In the genomic region with DNA sequence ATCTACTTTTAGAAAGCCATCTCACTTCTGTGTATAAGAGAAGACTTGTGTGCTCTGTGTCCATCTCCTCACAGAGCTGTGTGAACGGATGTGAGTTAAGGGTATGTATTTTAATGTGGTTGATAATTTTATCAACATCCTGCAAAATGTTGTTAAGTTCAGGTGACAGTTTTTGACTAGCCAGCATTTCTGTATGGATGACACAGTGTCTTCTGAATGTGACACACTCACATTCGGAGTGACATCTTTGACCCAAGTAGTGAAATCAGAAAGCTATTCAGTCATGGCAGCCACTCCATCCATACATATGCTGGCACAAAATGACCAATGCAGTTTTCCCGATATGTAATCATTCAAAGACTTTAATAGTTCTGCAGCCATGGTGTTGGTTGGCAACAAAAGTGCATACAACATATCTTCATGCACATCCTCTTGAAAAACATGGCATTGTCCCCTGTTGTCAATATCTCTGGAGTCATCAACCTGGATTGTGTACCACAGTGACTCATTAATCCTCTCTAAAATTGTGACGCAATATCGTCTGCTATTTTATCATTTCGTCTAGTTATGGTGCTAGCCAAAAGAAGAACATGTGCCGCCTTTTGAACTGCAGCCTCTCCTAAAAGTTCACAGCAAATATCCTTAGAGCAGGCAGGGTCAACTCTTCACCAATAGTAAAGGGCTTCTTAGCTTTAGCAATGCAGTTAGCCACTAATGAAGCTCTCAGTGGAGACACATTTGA, we compare ENCODE assay signal across 18 cellular contexts. TPM values are rescaled to one million over a fixed set of nuclear protein-coding genes. Genes with fewer than 3 reads are reported as not detected.
A peak's percentile ranks its signal among the peaks of the same experiment; 100 is the strongest.
DNase-seq lines count a peak whose midpoint lies in the region; ATAC-seq and TF ChIP-seq lines count a peak whose summit lies in the region.
"Had no signal": no experiment of that assay in that cellular context is flagged by ENCODE, and none has a peak within 500 bp of the region (broad histone marks: within the 10 kb centered on the region; RNA-seq: fewer than 3 reads in every experiment).

No MANE protein-coding gene starts in this region.

- CTCF ChIA-PET in WTC11 (lab: Charles Lee) = interaction anchor here (1.0 kb wide), 1 partner anchor 62 kb away, joined by 3 read pairs; no protein-coding TSS in a partner anchor

- H3K27me3 ChIP-seq in foreskin keratinocyte = no peaks in the 10 kb centered on the region
- H3K27me3 ChIP-seq: tibial artery had no signal

- no peak overlapping the region for H3K27ac ChIP-seq in foreskin keratinocyte
- H3K27ac ChIP-seq: tibial artery had no signal

- peaks cover 30% of the 10 kb centered on the region for H3K4me1 Mint-ChIP-seq in WTC11
- H3K4me1 Mint-ChIP-seq: stimulated activated memory B cell treated with anti-CD40 and anti-IgM and Interleukin-4, amounts not matched to agents 10 μg/mL and 1 μg/mL and 100 μg/mL, for 72 hours had no signal

- no peaks in the 10 kb centered on the region for H3K9me3 Mint-ChIP-seq in WTC11
- H3K9me3 Mint-ChIP-seq: activated CD4-positive, alpha-beta T cell treated with anti-CD3 and anti-CD28 coated beads, Interleukin-2, amount 10 ng/mL, durations not matched to agents 7 days and 5 days; natural killer cell treated with Interleukin-12 subunit alpha and Interleukin-12 subunit beta and Interleukin-15 and Interleukin-18, amount 100 ng/mL, for 72 hours had no signal

- no peaks in the 10 kb centered on the region for H3K4me1 ChIP-seq in foreskin keratinocyte

- TF ChIP-seq CTCF in WTC11 (IDR thresholded peaks at IDR 0.05) (no peak), foreskin keratinocyte (conservative IDR thresholded peaks at IDR 0.05) (no peak)

- H3K27me3 Mint-ChIP-seq in WTC11 (ENCODE audit: low read depth) = no peaks in the 10 kb centered on the region

- peak overlapping the region; percentile 46; the same call in 1 of the 2 replicates for H3K27ac Mint-ChIP-seq in WTC11
- H3K27ac Mint-ChIP-seq: activated CD4-positive, alpha-beta T cell treated with anti-CD3 and anti-CD28 coated beads, Interleukin-2, amount 10 ng/mL, durations not matched to agents 7 days and 5 days; natural killer cell treated with Interleukin-12 subunit alpha and Interleukin-12 subunit beta and Interleukin-15 and Interleukin-18, amount 100 ng/mL, for 72 hours; stimulated activated memory B cell treated with anti-CD40 and anti-IgM and Interleukin-4, amounts not matched to agents 10 μg/mL and 1 μg/mL and 100 μg/mL, for 72 hours had no signal

- POLR2A ChIA-PET in WTC11 (lab: Charles Lee) = interaction anchor here (0.7 kb wide), 1 partner anchor 218 kb away, joined by 3 read pairs; no protein-coding TSS in a partner anchor

- H3K4me3 Mint-ChIP-seq in WTC11 = no peak overlapping the region
- H3K4me3 Mint-ChIP-seq: activated CD4-positive, alpha-beta T cell treated with anti-CD3 and anti-CD28 coated beads, Interleukin-2, amount 10 ng/mL, durations not matched to agents 7 days and 5 days; natural killer cell treated with Interleukin-12 subunit alpha and Interleukin-12 subunit beta and Interleukin-15 and Interleukin-18, amount 100 ng/mL, for 72 hours; stimulated activated memory B cell treated with anti-CD40 and anti-IgM and Interleukin-4, amounts not matched to agents 10 μg/mL and 1 μg/mL and 100 μg/mL, for 72 hours had no signal

- ATAC-seq in WTC11 = no peak
- ATAC-seq in foreskin keratinocyte = peak; percentile 60
- ATAC-seq in HG03196 (IDR thresholded peaks at IDR 0.05; ENCODE audit: unreplicated experiment) = no peak
- ATAC-seq: natural killer cell treated with Interleukin-12 subunit alpha and Interleukin-12 subunit beta and Interleukin-15 and Interleukin-18, amount 100 ng/mL, for 72 hours; stimulated activated memory B cell treated with anti-CD40 and anti-IgM and Interleukin-4, amounts not matched to agents 10 μg/mL and 1 μg/mL and 100 μg/mL, for 72 hours had no signal

- no peaks in the 10 kb centered on the region for H3K36me3 Mint-ChIP-seq in WTC11
- H3K36me3 Mint-ChIP-seq: natural killer cell treated with Interleukin-12 subunit alpha and Interleukin-12 subunit beta and Interleukin-15 and Interleukin-18, amount 100 ng/mL, for 72 hours; stimulated activated memory B cell treated with anti-CD40 and anti-IgM and Interleukin-4, amounts not matched to agents 10 μg/mL and 1 μg/mL and 100 μg/mL, for 72 hours had no signal

- DNase-seq in EL (peak; percentile 61), M059J (ENCODE audit: low read depth) (peak; percentile 63), WTC11 (ENCODE audit: low spot score) (no peak), foreskin keratinocyte (peak; percentile 6 to 28), HT-29 (ENCODE audit: low spot score) (no peak)
- no peak for DNase-seq in activated CD4-positive, alpha-beta T cell treated with anti-CD3 and anti-CD28 coated beads for 1 hour
- DNase-seq in stimulated activated naive CD4-positive, alpha-beta T cell (lab: John Stamatoyannopoulos, UW) = no peak
- DNase-seq: activated CD4-positive, alpha-beta T cell treated with anti-CD3 and anti-CD28 coated beads, Interleukin-2, amount 10 ng/mL, durations not matched to agents 7 days and 5 days; activated CD8-positive, alpha-beta memory T cell treated with anti-CD3 and anti-CD28 coated beads, Interleukin-2, amount 50 U/mL, for 48 hours; activated gamma-delta T cell treated with Interleukin-2 at 50 U/mL for 16 hours; NCI-H187; NCI-H226; NK-92 treated with Interleukin-12 subunit alpha and Interleukin-12 subunit beta, amount 100 ng/mL, for 24 hours; stimulated activated CD4-positive, alpha-beta T cell treated with anti-CD3 and anti-CD28 coated beads, Interleukin-12 subunit alpha, Interleukin-12 subunit beta, amount 100 ng/mL, for 4 hours; tibial artery had no signal

TF ChIP-seq in WTC11, 78 proteins besides CTCF, POLR2A, EP300 and RAD21:
- TF ChIP-seq IRF1 (CRISPR knock-in tag; IDR thresholded peaks at IDR 0.05) (no peak), MAX (CRISPR knock-in tag; IDR thresholded peaks at IDR 0.05) (no peak), MYBL2 (CRISPR knock-in tag; IDR thresholded peaks at IDR 0.05) (no peak)
TF ChIP-seq in WTC11: peak in this region for 0.

RNA-seq across cellular contexts. Expression of gene FGF2, which starts 6.8 kb away (rescaled TPM):
- total RNA-seq in M059J (2014; rRNA removed; shearing (Covaris generic)) = 20.7 and 25.5 TPM in 2 replicates
- total RNA-seq in WTC11 (2021) = 115 to 134 TPM (median 127 TPM) in 3 replicates
- total RNA-seq in foreskin keratinocyte = 2.3 and 2.5 TPM in 2 replicates
- 1.1 TPM in 2 replicates for polyA plus RNA-seq in foreskin keratinocyte
- not detected in 2 replicates for total RNA-seq in HT-29 (2014; rRNA removed; shearing (Covaris generic))

Comparison
In these comparisons a context has a peak if more than half of its experiments do, and no peak if none do; other contexts are left out.
1. DNase-seq: peak in EL (single experiment), M059J (single experiment) and foreskin keratinocyte (2 of 2); none in WTC11 (single experiment), HT-29 (single experiment), activated CD4-positive, alpha-beta T cell treated with anti-CD3 and anti-CD28 coated beads for 1 hour (single experiment) and stimulated activated naive CD4-positive, alpha-beta T cell (0 of 6).